ENCODE assay signal across 8 cellular contexts in genomic region chr6:31664790-31665500, GRCh38. TPM values are rescaled to one million over a fixed set of nuclear protein-coding genes. Genes with fewer than 3 reads are reported as not detected.
DNase-seq lines count a peak whose midpoint lies in the region; ATAC-seq and TF ChIP-seq lines count a peak whose summit lies in the region.

TSS of gene GPANK1 (minus strand) at chr6:31664997. CDS start at chr6:31664478, 519 bp downstream.

- 0 to 1% methylated on average over 39 of the region's 39 CpGs for WGBS in heart right ventricle, 2 donors

- H3K4me3 Mint-ChIP-seq in type B pancreatic cell = peak within 1 kb of the TSS; percentile 99

- H3K27me3 ChIP-seq in heart right ventricle = no peaks in the 10 kb centered on the region

- peak; percentile 47 to 86 (median 73) for ATAC-seq in heart right ventricle

- intact Hi-C loops in heart right ventricle (cut with DNase I) = loop anchor here in 2 of 10 donors (5.0 to 10.0 kb wide), 4 partner anchors 123 to 1750 kb away; partner anchors contain the start of genes CUTA (in 1 of the 2), DDX39B (in 1 of the 2) and PHF1 (in 1 of the 2)
- intact Hi-C loops in posterior vena cava (cut with DNase I) = no loop called here

- peak within 1 kb of the TSS; percentile 99 for H3K27ac Mint-ChIP-seq in type B pancreatic cell

- H3K4me1 Mint-ChIP-seq in type B pancreatic cell (ENCODE audit: unreplicated experiment) = peaks cover 49% of the 10 kb centered on the region

- H3K4me3 ChIP-seq in heart right ventricle = peak within 1 kb of the TSS; percentile 56 to 98 (median 82)

- DNase-seq in DMS 273 treated with DMSO at 0.1 percent for 48 hours (lab: John Stamatoyannopoulos, UW) (peak; percentile 96), HEK293T (ENCODE audit: extremely low spot score) (peak; percentile 73), NCI-H1930 (lab: John Stamatoyannopoulos, UW) (peak; percentile 84 to 88), T-helper 2 cell (peak; percentile 73 to 97 (median 86)), amniotic stem cell (lab: John Stamatoyannopoulos, UW) (peak; percentile 79), heart right ventricle (peak; percentile 86 to 95), posterior vena cava (ENCODE audit: low spot score) (peak; percentile 97), type B pancreatic cell (ENCODE audit: extremely low spot score, unreplicated experiment) (no peak)

- no peaks in the 10 kb centered on the region for H3K9me3 Mint-ChIP-seq in type B pancreatic cell

- no peak for TF ChIP-seq CTCF in heart right ventricle (IDR thresholded peaks at IDR 0.05)
- no peak for TF ChIP-seq CTCF in type B pancreatic cell (conservative IDR thresholded peaks at IDR 0.05)

- peaks cover 0 to 56% (median 31%) of the 10 kb centered on the region in 9 donors for H3K36me3 ChIP-seq in heart right ventricle

- CTCF ChIA-PET in HEK293T (lab: Yijun Ruan, JAX) = interaction anchor here (0.7 to 0.9 kb wide), 2 partner anchors 69 to 427 kb away, joined by 3 to 4 read pairs; no protein-coding TSS in a partner anchor

- H3K27me3 Mint-ChIP-seq in type B pancreatic cell = no peaks in the 10 kb centered on the region

- peaks cover 14 to 63% (median 57%) of the 10 kb centered on the region in 9 donors for H3K4me1 ChIP-seq in heart right ventricle

- peaks cover 18% of the 10 kb centered on the region for H3K36me3 Mint-ChIP-seq in type B pancreatic cell

- no peaks in the 10 kb centered on the region for H3K9me3 ChIP-seq in heart right ventricle

- peak within 1 kb of the TSS; percentile 70 to 98 (median 96) for H3K27ac ChIP-seq in heart right ventricle

- POLR2A ChIA-PET in HEK293T (lab: Yijun Ruan, JAX) = interaction anchor here (0.5 to 5.4 kb wide), 30 partner anchors 8 to 1307 kb away, joined by 3 to 138 read pairs (median 5); partner anchors contain the start of genes ABHD16A, AIF1, APOM and BAG6

TF ChIP-seq in HEK293T, 16 proteins besides CTCF, POLR2A, EP300 and RAD21:
- TF ChIP-seq FOXK2 (IDR thresholded peaks at IDR 0.05) (peak; percentile 78; the same call in 1 of the 2 replicates), FOXM1 (IDR thresholded peaks at IDR 0.05; ENCODE audit: borderline replicate concordance) (no peak), L3MBTL2 (conservative IDR thresholded peaks at IDR 0.05) (peak; percentile 84)

RNA-seq across cellular contexts. Expression of gene GPANK1, which starts in this region (rescaled TPM):
- 10 to 100 TPM; 14.5 to 23.8 (median 18.3) TPM for total RNA-seq in heart right ventricle
- 10 to 100 TPM; 15.4 to 17.8 TPM for polyA plus RNA-seq in heart right ventricle
- 10 to 100 TPM in 1 of 2 donors, 1 to 10 TPM in 1; 7.8 to 10.1 TPM for total RNA-seq in posterior vena cava
- total RNA-seq in type B pancreatic cell (ENCODE audit: low replicate concordance) = 17.6 and 20.2 TPM in 2 replicates
